In the genomic region with DNA sequence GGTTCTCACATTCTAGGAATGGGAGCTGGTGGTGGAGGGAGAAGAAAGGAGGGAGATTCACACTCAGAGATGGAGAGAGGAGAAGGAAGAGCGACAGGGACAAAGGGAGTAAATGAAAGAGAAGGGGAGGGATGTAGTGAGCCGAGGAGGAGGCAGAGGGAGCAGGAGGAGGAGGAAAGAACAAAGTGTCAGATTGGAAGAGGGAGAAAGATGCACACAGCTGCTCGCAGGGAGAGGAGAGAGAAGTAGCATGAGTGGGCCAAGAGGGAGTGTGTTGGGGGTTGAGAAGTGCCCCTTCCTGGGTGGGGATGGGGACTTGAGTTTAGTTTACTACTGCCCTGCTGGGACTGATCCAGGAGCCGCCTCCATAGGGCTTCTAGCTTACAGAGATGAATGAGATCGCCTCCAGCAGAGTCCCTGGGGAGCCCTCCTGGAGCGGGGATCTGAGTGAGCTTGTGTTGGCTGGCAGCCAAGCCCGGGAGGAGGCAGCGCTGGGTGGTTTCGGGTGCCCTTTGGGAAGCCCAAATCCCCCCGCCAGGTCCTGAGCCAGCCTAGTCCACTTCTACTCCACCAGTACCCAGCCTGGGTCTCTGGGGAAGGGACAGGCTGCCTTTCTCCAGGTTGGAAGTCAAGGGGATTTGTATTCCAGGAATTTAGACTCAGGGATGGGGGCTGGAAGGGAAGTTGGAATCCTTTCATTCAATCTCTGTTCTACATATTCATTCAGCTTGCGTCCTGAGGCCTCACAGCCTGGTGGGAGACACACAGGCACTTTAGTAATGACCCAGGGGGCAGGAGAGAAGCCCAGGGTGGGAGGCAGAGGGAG, we compare ENCODE assay signal across 12 cellular contexts. TPM values are rescaled to one million over a fixed set of nuclear protein-coding genes. Genes with fewer than 3 reads are reported as not detected.
DNase-seq lines count a peak whose midpoint lies in the region; ATAC-seq, FAIRE-seq and TF ChIP-seq lines count a peak whose summit lies in the region.
"Had no signal": no experiment of that assay in that cellular context is flagged by ENCODE, and none has a peak within 500 bp of the region (broad histone marks: within the 10 kb centered on the region; RNA-seq: fewer than 3 reads in every experiment).

No MANE protein-coding gene starts in this region.

- peak overlapping the region; percentile 26 to 41 (median 40) for H3K4me3 Mint-ChIP-seq in nephron
- no peak overlapping the region for H3K4me3 Mint-ChIP-seq in activated T-cell treated with anti-CD3 and anti-CD28 coated beads, Interleukin-2, amount 50 U/mL, for 4 hours
- H3K4me3 Mint-ChIP-seq in activated T-helper 2 cell treated with anti-CD3 and anti-CD28 coated beads, Interferon-gamma antibody, Interleukin-2, Interleukin-4, amounts not matched to agents 10 μg/mL and 5 μg/mL and 100 μg/mL, durations not matched to agents 14 hours and 24 hours and 36 hours (ENCODE audit: low read depth): no peak overlapping the region
- H3K4me3 Mint-ChIP-seq: activated naive CD8-positive, alpha-beta T cell treated with anti-CD3 and anti-CD28 coated beads, Interleukin-2, amount 10 ng/mL, durations not matched to agents 7 days and 5 days had no signal

- peaks cover 17% of the 10 kb centered on the region for H3K4me1 Mint-ChIP-seq in nephron
- peaks cover 8% of the 10 kb centered on the region for H3K4me1 Mint-ChIP-seq in activated T-cell treated with anti-CD3 and anti-CD28 coated beads, Interleukin-2, amount 50 U/mL, for 4 hours (ENCODE audit: low read depth)
- H3K4me1 Mint-ChIP-seq in activated T-helper 2 cell treated with anti-CD3 and anti-CD28 coated beads, Interferon-gamma antibody, Interleukin-2, Interleukin-4, amounts not matched to agents 10 μg/mL and 5 μg/mL and 100 μg/mL, durations not matched to agents 14 hours and 24 hours and 36 hours (ENCODE audit: low read depth): peaks cover 3% of the 10 kb centered on the region

- DNase-seq in D721Med (ENCODE audit: insufficient read length, low spot score) (peak; percentile 82), NB4 (ENCODE audit: low read depth) (peak; percentile 34), WERI-Rb-1 (peak; percentile 46), NCI-H2029 (lab: John Stamatoyannopoulos, UW) (no peak)
- no peak for DNase-seq in activated naive CD4-positive, alpha-beta T cell treated with Interleukin-2 at 50 U/mL for 16 hours
- DNase-seq in activated T-cell treated with anti-CD3 and anti-CD28 coated beads, Interleukin-2, amount 50 U/mL, for 4 hours: no peak
- no peak for DNase-seq in activated T-helper 2 cell treated with anti-CD3 and anti-CD28 coated beads, Interferon-gamma antibody, Interleukin-2, Interleukin-4, amounts not matched to agents 10 μg/mL and 5 μg/mL and 100 μg/mL, durations not matched to agents 14 hours and 24 hours and 36 hours (ENCODE audit: low spot score)
- DNase-seq: activated naive CD8-positive, alpha-beta T cell treated with anti-CD3 and anti-CD28 coated beads, Interleukin-2, amount 10 ng/mL, durations not matched to agents 7 days and 5 days; foreskin keratinocyte; stimulated activated CD4-positive, alpha-beta T cell treated with anti-CD3 and anti-CD28 coated beads, Interleukin-1b, Interleukin-23, amount 100 ng/mL, for 48 hours had no signal

- no peaks in the 10 kb centered on the region for H3K36me3 Mint-ChIP-seq in nephron (ENCODE audit: low read depth)
- H3K36me3 Mint-ChIP-seq in activated T-cell treated with anti-CD3 and anti-CD28 coated beads, Interleukin-2, amount 50 U/mL, for 4 hours (ENCODE audit: insufficient read depth): no peaks in the 10 kb centered on the region
- H3K36me3 Mint-ChIP-seq in activated T-helper 2 cell treated with anti-CD3 and anti-CD28 coated beads, Interferon-gamma antibody, Interleukin-2, Interleukin-4, amounts not matched to agents 10 μg/mL and 5 μg/mL and 100 μg/mL, durations not matched to agents 14 hours and 24 hours and 36 hours (ENCODE audit: low read depth): no peaks in the 10 kb centered on the region
- H3K36me3 Mint-ChIP-seq: activated naive CD8-positive, alpha-beta T cell treated with anti-CD3 and anti-CD28 coated beads, Interleukin-2, amount 10 ng/mL, durations not matched to agents 7 days and 5 days had no signal

- H3K27me3 Mint-ChIP-seq in nephron (ENCODE audit: low read depth): peaks cover 8% of the 10 kb centered on the region
- H3K27me3 Mint-ChIP-seq in activated T-cell treated with anti-CD3 and anti-CD28 coated beads, Interleukin-2, amount 50 U/mL, for 4 hours (ENCODE audit: low read depth): peaks cover 46% of the 10 kb centered on the region
- H3K27me3 Mint-ChIP-seq in activated T-helper 2 cell treated with anti-CD3 and anti-CD28 coated beads, Interferon-gamma antibody, Interleukin-2, Interleukin-4, amounts not matched to agents 10 μg/mL and 5 μg/mL and 100 μg/mL, durations not matched to agents 14 hours and 24 hours and 36 hours (ENCODE audit: low read depth): peaks cover 42% of the 10 kb centered on the region

- no peak for ATAC-seq in activated T-cell treated with anti-CD3 and anti-CD28 coated beads, Interleukin-2, amount 50 U/mL, for 4 hours

- H3K4me3 ChIP-seq in NB4 (ENCODE audit: low read depth, low read length): no peak overlapping the region
- H3K4me3 ChIP-seq in WERI-Rb-1 (ENCODE audit: low read depth, low read length): no peak overlapping the region
- H3K4me3 ChIP-seq: tibial artery had no signal

- H3K9me3 ChIP-seq in WERI-Rb-1 (ENCODE audit: severe bottlenecking): no peaks in the 10 kb centered on the region
- H3K9me3 ChIP-seq: tibial artery had no signal

- H3K27me3 ChIP-seq in WERI-Rb-1 (ENCODE audit: insufficient read depth, low read depth, severe bottlenecking): no peaks in the 10 kb centered on the region
- H3K27me3 ChIP-seq: tibial artery had no signal

- no peak for FAIRE-seq in D721Med (lab: Jason Lieb, UNC)

- no peaks in the 10 kb centered on the region for H3K9me3 Mint-ChIP-seq in nephron
- no peaks in the 10 kb centered on the region for H3K9me3 Mint-ChIP-seq in activated T-cell treated with anti-CD3 and anti-CD28 coated beads, Interleukin-2, amount 50 U/mL, for 4 hours
- no peaks in the 10 kb centered on the region for H3K9me3 Mint-ChIP-seq in activated T-helper 2 cell treated with anti-CD3 and anti-CD28 coated beads, Interferon-gamma antibody, Interleukin-2, Interleukin-4, amounts not matched to agents 10 μg/mL and 5 μg/mL and 100 μg/mL, durations not matched to agents 14 hours and 24 hours and 36 hours
- H3K9me3 Mint-ChIP-seq: activated naive CD8-positive, alpha-beta T cell treated with anti-CD3 and anti-CD28 coated beads, Interleukin-2, amount 10 ng/mL, durations not matched to agents 7 days and 5 days had no signal

- peaks cover 12% of the 10 kb centered on the region for H3K36me3 ChIP-seq in WERI-Rb-1

- TF ChIP-seq CTCF in D721Med (IDR thresholded peaks at IDR 0.05; ENCODE audit: insufficient read depth, missing control alignments) (no peak), NB4 (IDR thresholded peaks at IDR 0.05; ENCODE audit: low read depth, low read length) (no peak), WERI-Rb-1 (IDR thresholded peaks at IDR 0.05; ENCODE audit: low read depth, low read length) (no peak), nephron (IDR thresholded peaks at IDR 0.05; ENCODE audit: unreplicated experiment in 3 of 3) (no peak)

- no peak for TF ChIP-seq POLR2A in NB4 (IDR thresholded peaks at IDR 0.05; ENCODE audit: extremely low read depth, insufficient read length)

- intact Hi-C loops in activated T-helper 2 cell treated with anti-CD3 and anti-CD28 coated beads, Interferon-gamma antibody, Interleukin-2, Interleukin-4, amounts not matched to agents 10 μg/mL and 5 μg/mL and 100 μg/mL, durations not matched to agents 14 hours and 24 hours and 36 hours (cut with micrococcal nuclease): no loop called here

- peak overlapping the region; percentile 20 for H3K27ac ChIP-seq in WERI-Rb-1
- H3K27ac ChIP-seq: foreskin keratinocyte, tibial artery had no signal

- H3K27ac Mint-ChIP-seq in nephron: peak overlapping the region in 2 of 3 experiments; percentile 49 to 52
- no peak overlapping the region for H3K27ac Mint-ChIP-seq in activated T-helper 2 cell treated with anti-CD3 and anti-CD28 coated beads, Interferon-gamma antibody, Interleukin-2, Interleukin-4, amounts not matched to agents 10 μg/mL and 5 μg/mL and 100 μg/mL, durations not matched to agents 14 hours and 24 hours and 36 hours
- H3K27ac Mint-ChIP-seq: activated naive CD8-positive, alpha-beta T cell treated with anti-CD3 and anti-CD28 coated beads, Interleukin-2, amount 10 ng/mL, durations not matched to agents 7 days and 5 days had no signal

RNA-seq across cellular contexts. Expression of gene PTPRU, which starts 20.9 kb away (rescaled TPM):
- under 1 TPM; 0.19 to 0.78 (median 0.32) TPM for total RNA-seq in activated T-cell treated with anti-CD3 and anti-CD28 coated beads, Interleukin-2, amount 50 U/mL, for 4 hours
- 0.30 and 0.37 TPM in 2 replicates for total RNA-seq in activated T-helper 2 cell treated with anti-CD3 and anti-CD28 coated beads, Interferon-gamma antibody, Interleukin-2, Interleukin-4, amounts not matched to agents 10 μg/mL and 5 μg/mL and 100 μg/mL, durations not matched to agents 14 hours and 24 hours and 36 hours

RNA-seq across cellular contexts. Expression of gene MECR, which starts 26.5 kb away (rescaled TPM):
- total RNA-seq in activated T-cell treated with anti-CD3 and anti-CD28 coated beads, Interleukin-2, amount 50 U/mL, for 4 hours: 10 to 100 TPM; 29.8 to 35.4 (median 32.6) TPM
- total RNA-seq in activated T-helper 2 cell treated with anti-CD3 and anti-CD28 coated beads, Interferon-gamma antibody, Interleukin-2, Interleukin-4, amounts not matched to agents 10 μg/mL and 5 μg/mL and 100 μg/mL, durations not matched to agents 14 hours and 24 hours and 36 hours: 33.0 and 34.6 TPM in 2 replicates

Comparison
In these comparisons a context has a peak if more than half of its experiments do, and no peak if none do; other contexts are left out.
1. DNase-seq: peak in D721Med (single experiment), NB4 (single experiment) and WERI-Rb-1 (single experiment); none in NCI-H2029 (single experiment), activated naive CD4-positive, alpha-beta T cell treated with Interleukin-2 at 50 U/mL for 16 hours (single experiment), activated T-cell treated with anti-CD3 and anti-CD28 coated beads, Interleukin-2, amount 50 U/mL, for 4 hours (single experiment) and activated T-helper 2 cell treated with anti-CD3 and anti-CD28 coated beads, Interferon-gamma antibody, Interleukin-2, Interleukin-4, amounts not matched to agents 10 μg/mL and 5 μg/mL and 100 μg/mL, durations not matched to agents 14 hours and 24 hours and 36 hours (single experiment).
2. H3K4me3 Mint-ChIP-seq: peak in nephron (3 of 3); none in activated T-cell treated with anti-CD3 and anti-CD28 coated beads, Interleukin-2, amount 50 U/mL, for 4 hours (single experiment) and activated T-helper 2 cell treated with anti-CD3 and anti-CD28 coated beads, Interferon-gamma antibody, Interleukin-2, Interleukin-4, amounts not matched to agents 10 μg/mL and 5 μg/mL and 100 μg/mL, durations not matched to agents 14 hours and 24 hours and 36 hours (single experiment).